1 cellular context compared by ENCODE assay signal in the genomic region with DNA sequence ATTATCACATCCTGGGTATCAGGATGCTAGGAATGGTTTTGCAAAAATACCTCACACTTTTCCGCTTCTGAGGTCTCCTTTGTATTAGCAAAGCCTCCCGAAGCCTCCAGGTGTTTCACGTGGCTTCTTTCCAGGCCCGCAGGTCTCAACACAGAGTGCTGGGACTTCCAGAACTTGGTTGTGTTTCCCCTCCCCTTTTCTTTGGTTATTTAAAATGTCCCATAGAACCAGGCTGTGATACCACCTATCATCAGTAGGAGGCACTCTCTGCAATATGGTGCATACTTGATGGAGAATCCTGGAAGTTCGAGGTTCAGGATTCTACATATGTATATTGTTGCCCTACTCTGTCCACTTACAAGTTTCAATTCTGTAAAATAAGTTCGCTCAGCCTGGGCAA.
TF ChIP-seq lines count a peak whose summit lies in the region.

No MANE protein-coding gene starts in this region.

TF ChIP-seq in GM23338, 12 proteins besides CTCF, POLR2A, EP300 and RAD21:
- TF ChIP-seq ZNF331 (CRISPR knock-in tag; IDR thresholded peaks at IDR 0.05; ENCODE audit: low read depth): no peak
- TF ChIP-seq, protein P1, sequence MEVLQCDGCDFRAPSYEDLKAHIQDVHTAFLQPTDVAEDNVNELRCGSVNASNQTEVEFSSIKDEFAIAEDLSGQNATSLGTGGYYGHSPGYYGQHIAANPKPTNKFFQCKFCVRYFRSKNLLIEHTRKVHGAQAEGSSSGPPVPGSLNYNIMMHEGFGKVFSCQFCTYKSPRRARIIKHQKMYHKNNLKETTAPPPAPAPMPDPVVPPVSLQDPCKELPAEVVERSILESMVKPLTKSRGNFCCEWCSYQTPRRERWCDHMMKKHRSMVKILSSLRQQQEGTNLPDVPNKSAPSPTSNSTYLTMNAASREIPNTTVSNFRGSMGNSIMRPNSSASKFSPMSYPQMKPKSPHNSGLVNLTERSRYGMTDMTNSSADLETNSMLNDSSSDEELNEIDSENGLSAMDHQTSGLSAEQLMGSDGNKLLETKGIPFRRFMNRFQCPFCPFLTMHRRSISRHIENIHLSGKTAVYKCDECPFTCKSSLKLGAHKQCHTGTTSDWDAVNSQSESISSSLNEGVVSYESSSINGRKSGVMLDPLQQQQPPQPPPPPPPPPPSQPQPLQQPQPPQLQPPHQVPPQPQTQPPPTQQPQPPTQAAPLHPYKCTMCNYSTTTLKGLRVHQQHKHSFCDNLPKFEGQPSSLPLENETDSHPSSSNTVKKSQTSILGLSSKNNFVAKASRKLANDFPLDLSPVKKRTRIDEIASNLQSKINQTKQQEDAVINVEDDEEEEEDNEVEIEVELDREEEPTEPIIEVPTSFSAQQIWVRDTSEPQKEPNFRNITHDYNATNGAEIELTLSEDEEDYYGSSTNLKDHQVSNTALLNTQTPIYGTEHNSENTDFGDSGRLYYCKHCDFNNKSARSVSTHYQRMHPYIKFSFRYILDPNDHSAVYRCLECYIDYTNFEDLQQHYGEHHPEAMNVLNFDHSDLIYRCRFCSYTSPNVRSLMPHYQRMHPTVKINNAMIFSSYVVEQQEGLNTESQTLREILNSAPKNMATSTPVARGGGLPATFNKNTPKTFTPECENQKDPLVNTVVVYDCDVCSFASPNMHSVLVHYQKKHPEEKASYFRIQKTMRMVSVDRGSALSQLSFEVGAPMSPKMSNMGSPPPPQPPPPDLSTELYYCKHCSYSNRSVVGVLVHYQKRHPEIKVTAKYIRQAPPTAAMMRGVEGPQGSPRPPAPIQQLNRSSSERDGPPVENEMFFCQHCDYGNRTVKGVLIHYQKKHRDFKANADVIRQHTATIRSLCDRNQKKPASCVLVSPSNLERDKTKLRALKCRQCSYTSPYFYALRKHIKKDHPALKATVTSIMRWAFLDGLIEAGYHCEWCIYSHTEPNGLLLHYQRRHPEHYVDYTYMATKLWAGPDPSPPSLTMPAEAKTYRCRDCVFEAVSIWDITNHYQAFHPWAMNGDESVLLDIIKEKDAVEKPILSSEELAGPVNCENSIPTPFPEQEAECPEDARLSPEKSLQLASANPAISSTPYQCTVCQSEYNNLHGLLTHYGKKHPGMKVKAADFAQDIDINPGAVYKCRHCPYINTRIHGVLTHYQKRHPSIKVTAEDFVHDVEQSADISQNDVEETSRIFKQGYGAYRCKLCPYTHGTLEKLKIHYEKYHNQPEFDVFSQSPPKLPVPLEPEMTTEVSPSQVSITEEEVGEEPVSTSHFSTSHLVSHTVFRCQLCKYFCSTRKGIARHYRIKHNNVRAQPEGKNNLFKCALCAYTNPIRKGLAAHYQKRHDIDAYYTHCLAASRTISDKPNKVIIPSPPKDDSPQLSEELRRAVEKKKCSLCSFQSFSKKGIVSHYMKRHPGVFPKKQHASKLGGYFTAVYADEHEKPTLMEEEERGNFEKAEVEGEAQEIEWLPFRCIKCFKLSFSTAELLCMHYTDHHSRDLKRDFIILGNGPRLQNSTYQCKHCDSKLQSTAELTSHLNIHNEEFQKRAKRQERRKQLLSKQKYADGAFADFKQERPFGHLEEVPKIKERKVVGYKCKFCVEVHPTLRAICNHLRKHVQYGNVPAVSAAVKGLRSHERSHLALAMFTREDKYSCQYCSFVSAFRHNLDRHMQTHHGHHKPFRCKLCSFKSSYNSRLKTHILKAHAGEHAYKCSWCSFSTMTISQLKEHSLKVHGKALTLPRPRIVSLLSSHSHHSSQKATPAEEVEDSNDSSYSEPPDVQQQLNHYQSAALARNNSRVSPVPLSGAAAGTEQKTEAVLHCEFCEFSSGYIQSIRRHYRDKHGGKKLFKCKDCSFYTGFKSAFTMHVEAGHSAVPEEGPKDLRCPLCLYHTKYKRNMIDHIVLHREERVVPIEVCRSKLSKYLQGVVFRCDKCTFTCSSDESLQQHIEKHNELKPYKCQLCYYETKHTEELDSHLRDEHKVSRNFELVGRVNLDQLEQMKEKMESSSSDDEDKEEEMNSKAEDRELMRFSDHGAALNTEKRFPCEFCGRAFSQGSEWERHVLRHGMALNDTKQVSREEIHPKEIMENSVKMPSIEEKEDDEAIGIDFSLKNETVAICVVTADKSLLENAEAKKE (CRISPR knock-in tag; IDR thresholded peaks at IDR 0.05): no peak
